29 cellular contexts compared by ENCODE assay signal in the genomic region with DNA sequence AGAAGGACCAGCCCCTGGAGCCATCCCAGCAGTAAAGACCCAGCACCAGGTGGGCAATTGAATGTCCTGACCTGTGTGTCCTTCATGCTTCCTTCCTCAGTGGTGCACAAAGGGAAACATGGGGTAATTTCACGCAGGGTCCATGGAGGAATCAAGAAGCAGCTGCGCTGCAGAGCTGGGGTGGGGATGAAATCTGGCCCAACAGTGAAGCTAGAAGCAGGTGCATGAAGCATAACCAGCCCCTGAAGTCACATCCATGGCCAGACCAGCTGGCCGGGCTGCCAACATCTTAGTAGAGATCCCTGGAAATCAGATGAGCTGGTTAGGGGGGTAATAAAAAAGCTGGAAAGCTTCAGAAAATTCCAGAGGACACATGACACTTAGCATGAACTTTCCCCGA.
"Had no signal": no experiment of that assay in that cellular context is flagged by ENCODE, and none has a peak within 500 bp of the region (broad histone marks: within the 10 kb centered on the region; RNA-seq: fewer than 3 reads in every experiment).

No MANE protein-coding gene starts in this region.

- DNase-seq: Karpas-422, KBM-7, MM.1S, MV-4-11, NCI-H1092, NCI-H1105, NCI-H1417 treated with DMSO at 0.1 percent for 48 hours, NCI-H1436 treated with DMSO at 0.1 percent for 48 hours, NCI-H1694 treated with DMSO at 0.1 percent for 48 hours, NCI-H187 treated with DMSO at 0.1 percent for 48 hours, NCI-H2029, NCI-H2081, NCI-H2171 treated with DMSO at 0.1 percent for 48 hours, NCI-H2227 treated with DMSO at 0.1 percent for 48 hours, NCI-H345, NCI-H510A treated with DMSO at 0.1 percent for 48 hours, NCI-H524 treated with DMSO at 0.1 percent for 48 hours, NCI-H526 treated with DMSO at 0.1 percent for 48 hours, NCI-H774, PC-9, SHP77, SIG-M5, SJCRH30 had no signal

- H3K27ac ChIP-seq: KMS-11, PC-9, RWPE1, SJCRH30, SK-N-MC had no signal

- H3K36me3 ChIP-seq: SJCRH30 had no signal

- H3K4me1 ChIP-seq: SJCRH30 had no signal

- H3K4me3 ChIP-seq: PC-9, SJCRH30, SK-N-MC had no signal

- ATAC-seq: Panc1, Right ventricle myocardium inferior, SK-N-SH treated with all-trans-retinoic acid at 6 μM for 48 hours had no signal
